ENCODE assay signal across 12 cellular contexts in genomic region chr3:63096248-63097058, GRCh38.
"Had no signal": no experiment of that assay in that cellular context is flagged by ENCODE, and none has a peak within 500 bp of the region (broad histone marks: within the 10 kb centered on the region; RNA-seq: fewer than 3 reads in every experiment).

No MANE protein-coding gene starts in this region.

- H3K36me3 ChIP-seq: heart left ventricle, stomach, thoracic aorta had no signal

- H3K4me1 ChIP-seq: heart left ventricle, stomach had no signal

- ATAC-seq: heart left ventricle had no signal

- H3K27ac ChIP-seq: heart left ventricle, stomach, thoracic aorta had no signal

- H3K4me3 ChIP-seq: heart left ventricle, stomach, thoracic aorta had no signal

- H3K9me3 ChIP-seq: heart left ventricle, thoracic aorta had no signal

- DNase-seq: activated CD4-positive, alpha-beta T cell treated with anti-CD3 and anti-CD28 coated beads, Interleukin-2, amount 50 U/mL, for 4 hours; activated CD4-positive, CD25-positive, alpha-beta regulatory T cell treated with anti-CD3 and anti-CD28 coated beads, Interleukin-2, amount 50 U/mL, for 72 hours; activated T-cell treated with anti-CD3 and anti-CD28 coated beads for 4 hours; amniotic stem cell; cortex of kidney; effector CD8-positive, alpha-beta T cell; heart left ventricle; stimulated activated CD4-positive, alpha-beta T cell treated with anti-CD3 and anti-CD28 coated beads, Interleukin-12 subunit alpha, Interleukin-12 subunit beta, amount 100 ng/mL, for 4 hours; stimulated activated CD4-positive, alpha-beta T cell treated with anti-CD3 and anti-CD28 coated beads, Interleukin-2, amount 100 ng/mL, for 24 hours; stomach; SW 1271 had no signal

- H3K27me3 ChIP-seq: heart left ventricle, stomach had no signal
